In the genomic region with DNA sequence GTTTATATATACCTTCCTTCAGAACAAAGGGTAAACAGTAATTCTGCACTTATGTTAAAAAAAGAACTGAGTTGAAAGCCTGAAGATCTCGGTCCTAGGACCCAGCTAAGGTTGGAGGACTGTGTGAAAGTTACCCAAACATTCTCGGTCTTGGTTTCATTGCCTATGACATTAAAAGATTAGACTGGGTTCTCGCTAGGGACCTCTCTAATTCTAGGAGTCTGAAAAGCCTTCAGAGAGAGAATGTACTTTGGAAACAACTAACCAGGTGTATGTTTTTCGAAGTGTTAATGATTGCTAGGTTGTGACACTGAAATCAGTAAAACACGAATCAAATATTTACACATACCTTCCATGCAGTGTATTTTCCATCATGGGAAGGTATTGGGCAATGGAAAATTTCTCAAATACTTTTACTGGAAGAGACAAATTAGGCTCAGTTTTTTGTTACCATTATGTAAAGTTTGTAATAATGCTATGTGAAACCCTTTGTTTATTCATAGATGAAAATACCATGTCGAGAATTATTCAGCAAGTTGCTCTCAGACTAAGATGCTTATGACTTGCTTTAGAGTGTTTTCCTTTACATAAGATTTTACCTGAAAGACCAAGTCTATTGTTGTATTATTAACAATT, we compare ENCODE assay signal across 1 cellular context.
TF ChIP-seq lines count a peak whose summit lies in the region.

No MANE protein-coding gene starts in this region.

TF ChIP-seq in HepG2, 621 proteins besides CTCF, POLR2A, EP300 and RAD21 (continued from another document and continues in another):
- TF ChIP-seq, protein P1, sequence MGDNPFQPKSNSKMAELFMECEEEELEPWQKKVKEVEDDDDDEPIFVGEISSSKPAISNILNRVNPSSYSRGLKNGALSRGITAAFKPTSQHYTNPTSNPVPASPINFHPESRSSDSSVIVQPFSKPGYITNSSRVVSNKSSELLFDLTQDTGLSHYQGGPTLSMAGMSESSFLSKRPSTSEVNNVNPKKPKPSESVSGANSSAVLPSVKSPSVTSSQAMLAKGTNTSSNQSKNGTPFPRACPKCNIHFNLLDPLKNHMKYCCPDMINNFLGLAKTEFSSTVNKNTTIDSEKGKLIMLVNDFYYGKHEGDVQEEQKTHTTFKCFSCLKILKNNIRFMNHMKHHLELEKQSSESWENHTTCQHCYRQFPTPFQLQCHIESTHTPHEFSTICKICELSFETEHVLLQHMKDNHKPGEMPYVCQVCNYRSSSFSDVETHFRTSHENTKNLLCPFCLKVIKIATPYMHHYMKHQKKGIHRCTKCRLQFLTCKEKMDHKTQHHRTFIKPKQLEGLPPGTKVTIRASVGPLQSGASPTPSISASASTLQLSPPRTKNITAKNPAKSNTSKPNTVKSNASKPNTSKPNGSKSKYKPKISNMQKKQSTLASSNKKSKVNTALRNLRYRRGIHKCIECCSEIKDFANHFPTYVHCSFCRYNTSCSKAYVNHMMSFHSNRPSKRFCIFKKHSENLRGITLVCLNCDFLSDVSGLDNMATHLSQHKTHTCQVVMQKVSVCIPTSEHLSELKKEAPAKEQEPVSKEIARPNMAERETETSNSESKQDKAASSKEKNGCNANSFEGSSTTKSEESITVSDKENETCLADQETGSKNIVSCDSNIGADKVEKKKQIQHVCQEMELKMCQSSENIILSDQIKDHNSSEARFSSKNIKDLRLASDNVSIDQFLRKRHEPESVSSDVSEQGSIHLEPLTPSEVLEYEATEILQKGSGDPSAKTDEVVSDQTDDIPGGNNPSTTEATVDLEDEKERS (CRISPR knock-in tag; IDR thresholded peaks at IDR 0.05): 0 out of 2 replicates have a peak, but pooled peaks have one; percentile 71
- TF ChIP-seq SALL1 (CRISPR knock-in tag; IDR thresholded peaks at IDR 0.05): peak; percentile 20; the same call in 1 of the 2 replicates
- TF ChIP-seq FOXA1 (IDR thresholded peaks at IDR 0.05): peak; percentile 88
- TF ChIP-seq FOXA1 (CRISPR knock-in tag; IDR thresholded peaks at IDR 0.05): peak; percentile 96
- peak; percentile 92 for TF ChIP-seq HMG20B (CRISPR knock-in tag; conservative IDR thresholded peaks at IDR 0.05)
- TF ChIP-seq, protein P2, sequence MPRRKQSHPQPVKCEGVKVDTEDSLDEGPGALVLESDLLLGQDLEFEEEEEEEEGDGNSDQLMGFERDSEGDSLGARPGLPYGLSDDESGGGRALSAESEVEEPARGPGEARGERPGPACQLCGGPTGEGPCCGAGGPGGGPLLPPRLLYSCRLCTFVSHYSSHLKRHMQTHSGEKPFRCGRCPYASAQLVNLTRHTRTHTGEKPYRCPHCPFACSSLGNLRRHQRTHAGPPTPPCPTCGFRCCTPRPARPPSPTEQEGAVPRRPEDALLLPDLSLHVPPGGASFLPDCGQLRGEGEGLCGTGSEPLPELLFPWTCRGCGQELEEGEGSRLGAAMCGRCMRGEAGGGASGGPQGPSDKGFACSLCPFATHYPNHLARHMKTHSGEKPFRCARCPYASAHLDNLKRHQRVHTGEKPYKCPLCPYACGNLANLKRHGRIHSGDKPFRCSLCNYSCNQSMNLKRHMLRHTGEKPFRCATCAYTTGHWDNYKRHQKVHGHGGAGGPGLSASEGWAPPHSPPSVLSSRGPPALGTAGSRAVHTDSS (CRISPR knock-in tag; conservative IDR thresholded peaks at IDR 0.05): no peak
- TF ChIP-seq SOX13 (IDR thresholded peaks at IDR 0.05): peak; percentile 75; the same call in 1 of the 2 replicates
- TF ChIP-seq SOX13 (CRISPR knock-in tag; conservative IDR thresholded peaks at IDR 0.05 in 1 of 2, IDR thresholded peaks at IDR 0.05 in 1 of 2): peak in 1 of 2 experiments; percentile 99; a peak in 2 of 4 replicates
- TF ChIP-seq TOE1 (CRISPR knock-in tag; IDR thresholded peaks at IDR 0.05): peak; percentile 81; the same call in 1 of the 2 replicates
- 0 out of 2 replicates have a peak, but pooled peaks have one; percentile 41 for TF ChIP-seq ADNP (CRISPR knock-in tag; IDR thresholded peaks at IDR 0.05)
- TF ChIP-seq ZNF749 (CRISPR knock-in tag; IDR thresholded peaks at IDR 0.05; ENCODE audit: borderline replicate concordance): peak; percentile 58; the same call in 1 of the 2 replicates
- no peak for TF ChIP-seq HNRNPH1 (optimal IDR thresholded peaks at IDR 0.05; ENCODE audit: low read depth, low read length)
- peak; percentile 43; the same call in 1 of the 2 replicates for TF ChIP-seq SMARCC2 (IDR thresholded peaks at IDR 0.05)
- peak; percentile 94 for TF ChIP-seq NR2F2 (IDR thresholded peaks at IDR 0.05; ENCODE audit: borderline replicate concordance, low read depth)
- no peak for TF ChIP-seq NFE2L2 (IDR thresholded peaks at IDR 0.05; ENCODE audit: low read length)
- TF ChIP-seq SUZ12 (IDR thresholded peaks at IDR 0.05; ENCODE audit: low read depth, low read length): no peak
- TF ChIP-seq, protein P3, sequence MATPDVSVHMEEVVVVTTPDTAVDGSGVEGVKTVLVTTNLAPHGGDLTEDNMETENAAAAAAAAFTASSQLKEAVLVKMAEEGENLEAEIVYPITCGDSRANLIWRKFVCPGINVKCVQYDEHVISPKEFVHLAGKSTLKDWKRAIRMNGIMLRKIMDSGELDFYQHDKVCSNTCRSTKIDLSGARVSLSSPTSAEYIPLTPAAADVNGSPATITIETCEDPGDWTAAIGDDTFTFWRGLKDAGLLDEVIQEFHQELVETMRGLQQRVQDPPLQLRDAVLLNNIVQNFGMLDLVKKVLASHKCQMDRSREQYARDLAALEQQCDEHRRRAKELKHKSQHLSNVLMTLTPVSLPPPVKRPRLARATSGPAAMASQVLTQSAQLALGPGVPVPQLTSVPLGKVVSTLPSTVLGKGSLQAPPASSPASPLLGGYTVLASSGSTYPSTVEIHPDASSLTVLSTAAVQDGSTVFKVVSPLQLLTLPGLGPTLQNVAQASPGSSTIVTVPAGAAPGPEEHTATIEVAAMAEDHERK (CRISPR knock-in tag; IDR thresholded peaks at IDR 0.05; ENCODE audit: low read depth): peak; percentile 59; the same call in 1 of the 2 replicates
- TF ChIP-seq ERF (CRISPR knock-in tag; IDR thresholded peaks at IDR 0.05): peak; percentile 93
- TF ChIP-seq ZFP90 (CRISPR knock-in tag; IDR thresholded peaks at IDR 0.05; ENCODE audit: borderline replicate concordance): peak; percentile 18
- no peak for TF ChIP-seq GABPA (IDR thresholded peaks at IDR 0.05; ENCODE audit: low read depth, low read length)
- peak; percentile 62 for TF ChIP-seq GABPA (CRISPR knock-in tag; IDR thresholded peaks at IDR 0.05; ENCODE audit: low read depth)
- TF ChIP-seq ESRRA (CRISPR knock-in tag; IDR thresholded peaks at IDR 0.05; ENCODE audit: low read depth): peak; percentile 66
- TF ChIP-seq SP140L (CRISPR knock-in tag; IDR thresholded peaks at IDR 0.05; ENCODE audit: borderline replicate concordance): peak; percentile 85; the same call in 1 of the 2 replicates
- TF ChIP-seq HNF4A (CRISPR knock-in tag; IDR thresholded peaks at IDR 0.05): peak; percentile 95
- peak; percentile 86 for TF ChIP-seq HNF4G (IDR thresholded peaks at IDR 0.05; ENCODE audit: borderline replicate concordance, low read depth, low read length)
- 0 out of 2 replicates have a peak, but pooled peaks have one; percentile 30 for TF ChIP-seq HNF4G (CRISPR knock-in tag; IDR thresholded peaks at IDR 0.05; ENCODE audit: borderline replicate concordance, low read depth)
- no peak for TF ChIP-seq ZNF296 (CRISPR knock-in tag; conservative IDR thresholded peaks at IDR 0.05)
- no peak for TF ChIP-seq RAD51 (IDR thresholded peaks at IDR 0.05; ENCODE audit: borderline replicate concordance)
- peak; percentile 97 for TF ChIP-seq GATA4 (IDR thresholded peaks at IDR 0.05; ENCODE audit: borderline replicate concordance, low read depth)
- TF ChIP-seq, protein P4, sequence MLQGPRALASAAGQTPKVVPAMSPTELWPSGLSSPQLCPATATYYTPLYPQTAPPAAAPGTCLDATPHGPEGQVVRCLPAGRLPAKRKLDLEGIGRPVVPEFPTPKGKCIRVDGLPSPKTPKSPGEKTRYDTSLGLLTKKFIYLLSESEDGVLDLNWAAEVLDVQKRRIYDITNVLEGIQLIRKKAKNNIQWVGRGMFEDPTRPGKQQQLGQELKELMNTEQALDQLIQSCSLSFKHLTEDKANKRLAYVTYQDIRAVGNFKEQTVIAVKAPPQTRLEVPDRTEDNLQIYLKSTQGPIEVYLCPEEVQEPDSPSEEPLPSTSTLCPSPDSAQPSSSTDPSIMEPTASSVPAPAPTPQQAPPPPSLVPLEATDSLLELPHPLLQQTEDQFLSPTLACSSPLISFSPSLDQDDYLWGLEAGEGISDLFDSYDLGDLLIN (CRISPR knock-in tag; IDR thresholded peaks at IDR 0.05; ENCODE audit: borderline replicate concordance): no peak
- TF ChIP-seq, protein P5, sequence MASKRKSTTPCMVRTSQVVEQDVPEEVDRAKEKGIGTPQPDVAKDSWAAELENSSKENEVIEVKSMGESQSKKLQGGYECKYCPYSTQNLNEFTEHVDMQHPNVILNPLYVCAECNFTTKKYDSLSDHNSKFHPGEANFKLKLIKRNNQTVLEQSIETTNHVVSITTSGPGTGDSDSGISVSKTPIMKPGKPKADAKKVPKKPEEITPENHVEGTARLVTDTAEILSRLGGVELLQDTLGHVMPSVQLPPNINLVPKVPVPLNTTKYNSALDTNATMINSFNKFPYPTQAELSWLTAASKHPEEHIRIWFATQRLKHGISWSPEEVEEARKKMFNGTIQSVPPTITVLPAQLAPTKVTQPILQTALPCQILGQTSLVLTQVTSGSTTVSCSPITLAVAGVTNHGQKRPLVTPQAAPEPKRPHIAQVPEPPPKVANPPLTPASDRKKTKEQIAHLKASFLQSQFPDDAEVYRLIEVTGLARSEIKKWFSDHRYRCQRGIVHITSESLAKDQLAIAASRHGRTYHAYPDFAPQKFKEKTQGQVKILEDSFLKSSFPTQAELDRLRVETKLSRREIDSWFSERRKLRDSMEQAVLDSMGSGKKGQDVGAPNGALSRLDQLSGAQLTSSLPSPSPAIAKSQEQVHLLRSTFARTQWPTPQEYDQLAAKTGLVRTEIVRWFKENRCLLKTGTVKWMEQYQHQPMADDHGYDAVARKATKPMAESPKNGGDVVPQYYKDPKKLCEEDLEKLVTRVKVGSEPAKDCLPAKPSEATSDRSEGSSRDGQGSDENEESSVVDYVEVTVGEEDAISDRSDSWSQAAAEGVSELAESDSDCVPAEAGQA (IDR thresholded peaks at IDR 0.05; ENCODE audit: low read depth): peak; percentile 31; the same call in 1 of the 2 replicates
- TF ChIP-seq, protein P5 (CRISPR knock-in tag; IDR thresholded peaks at IDR 0.05; ENCODE audit: borderline replicate concordance): no peak; the same call in 1 of the 2 replicates
- TF ChIP-seq, protein P6, sequence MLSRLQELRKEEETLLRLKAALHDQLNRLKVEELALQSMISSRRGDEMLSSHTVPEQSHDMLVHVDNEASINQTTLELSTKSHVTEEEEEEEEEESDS (CRISPR knock-in tag; IDR thresholded peaks at IDR 0.05; ENCODE audit: borderline replicate concordance): 0 out of 2 replicates have a peak, but pooled peaks have one; percentile 51
- peak; percentile 81 for TF ChIP-seq TBX2 (CRISPR knock-in tag; IDR thresholded peaks at IDR 0.05; ENCODE audit: borderline replicate concordance)
- TF ChIP-seq NKX3-1 (CRISPR knock-in tag; IDR thresholded peaks at IDR 0.05): peak; percentile 85; the same call in 1 of the 2 replicates
- 0 out of 2 replicates have a peak, but pooled peaks have one; percentile 62 for TF ChIP-seq ZNF337 (CRISPR knock-in tag; IDR thresholded peaks at IDR 0.05; ENCODE audit: borderline replicate concordance, low read depth)
- no peak for TF ChIP-seq KDM5A (IDR thresholded peaks at IDR 0.05; ENCODE audit: borderline replicate concordance, low read length)
- no peak for TF ChIP-seq SOX6 (IDR thresholded peaks at IDR 0.05)
- peak; percentile 99 for TF ChIP-seq SOX6 (CRISPR knock-in tag; IDR thresholded peaks at IDR 0.05)
- TF ChIP-seq, protein P7, sequence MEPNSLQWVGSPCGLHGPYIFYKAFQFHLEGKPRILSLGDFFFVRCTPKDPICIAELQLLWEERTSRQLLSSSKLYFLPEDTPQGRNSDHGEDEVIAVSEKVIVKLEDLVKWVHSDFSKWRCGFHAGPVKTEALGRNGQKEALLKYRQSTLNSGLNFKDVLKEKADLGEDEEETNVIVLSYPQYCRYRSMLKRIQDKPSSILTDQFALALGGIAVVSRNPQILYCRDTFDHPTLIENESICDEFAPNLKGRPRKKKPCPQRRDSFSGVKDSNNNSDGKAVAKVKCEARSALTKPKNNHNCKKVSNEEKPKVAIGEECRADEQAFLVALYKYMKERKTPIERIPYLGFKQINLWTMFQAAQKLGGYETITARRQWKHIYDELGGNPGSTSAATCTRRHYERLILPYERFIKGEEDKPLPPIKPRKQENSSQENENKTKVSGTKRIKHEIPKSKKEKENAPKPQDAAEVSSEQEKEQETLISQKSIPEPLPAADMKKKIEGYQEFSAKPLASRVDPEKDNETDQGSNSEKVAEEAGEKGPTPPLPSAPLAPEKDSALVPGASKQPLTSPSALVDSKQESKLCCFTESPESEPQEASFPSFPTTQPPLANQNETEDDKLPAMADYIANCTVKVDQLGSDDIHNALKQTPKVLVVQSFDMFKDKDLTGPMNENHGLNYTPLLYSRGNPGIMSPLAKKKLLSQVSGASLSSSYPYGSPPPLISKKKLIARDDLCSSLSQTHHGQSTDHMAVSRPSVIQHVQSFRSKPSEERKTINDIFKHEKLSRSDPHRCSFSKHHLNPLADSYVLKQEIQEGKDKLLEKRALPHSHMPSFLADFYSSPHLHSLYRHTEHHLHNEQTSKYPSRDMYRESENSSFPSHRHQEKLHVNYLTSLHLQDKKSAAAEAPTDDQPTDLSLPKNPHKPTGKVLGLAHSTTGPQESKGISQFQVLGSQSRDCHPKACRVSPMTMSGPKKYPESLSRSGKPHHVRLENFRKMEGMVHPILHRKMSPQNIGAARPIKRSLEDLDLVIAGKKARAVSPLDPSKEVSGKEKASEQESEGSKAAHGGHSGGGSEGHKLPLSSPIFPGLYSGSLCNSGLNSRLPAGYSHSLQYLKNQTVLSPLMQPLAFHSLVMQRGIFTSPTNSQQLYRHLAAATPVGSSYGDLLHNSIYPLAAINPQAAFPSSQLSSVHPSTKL (CRISPR knock-in tag; IDR thresholded peaks at IDR 0.05): peak; percentile 100
